In the genomic region with DNA sequence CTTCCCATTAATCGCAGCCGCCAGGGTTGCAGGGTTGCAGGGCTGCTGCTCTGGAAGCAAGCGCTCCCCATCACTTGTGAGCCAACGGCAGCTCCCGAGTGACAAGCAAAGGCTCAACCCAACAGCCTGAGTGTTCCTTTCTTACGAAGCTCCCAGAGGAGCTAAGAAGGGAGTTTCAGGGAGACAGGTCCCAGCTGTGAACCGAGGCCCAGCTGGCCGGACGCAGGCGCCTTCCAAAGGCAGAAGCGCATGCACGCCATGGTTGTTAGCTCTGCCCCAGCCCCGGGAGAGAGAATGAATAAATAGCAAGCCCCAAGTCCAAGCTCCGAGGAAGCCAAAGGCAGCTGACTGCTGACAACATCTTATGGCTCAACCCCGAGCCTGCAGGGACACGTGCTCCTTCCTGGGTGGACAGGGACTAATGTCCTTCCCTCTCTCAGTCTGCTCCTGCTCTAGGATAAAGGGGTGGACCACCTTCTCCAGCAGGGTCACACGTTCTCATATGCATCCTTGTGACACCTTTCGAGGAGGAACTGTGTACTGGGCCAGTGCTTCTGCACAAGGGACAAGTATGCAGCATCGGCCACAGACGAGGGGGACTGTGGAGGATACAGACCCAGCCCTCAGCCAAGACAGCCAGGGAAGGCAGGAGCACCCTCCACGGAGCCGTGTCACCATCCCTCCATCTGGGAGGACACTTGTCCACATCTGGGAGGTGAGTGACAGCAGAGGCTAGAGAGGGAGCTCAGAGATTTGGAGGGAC, we compare ENCODE assay signal across 1 cellular context.
TF ChIP-seq lines count a peak whose summit lies in the region.

No MANE protein-coding gene starts in this region.

TF ChIP-seq in WTC11, 78 proteins besides CTCF, POLR2A, EP300 and RAD21 (continued from another document):
- TF ChIP-seq SMAD3 (CRISPR knock-in tag; IDR thresholded peaks at IDR 0.05; ENCODE audit: borderline replicate concordance): no peak
- no peak for TF ChIP-seq ZNF121 (CRISPR knock-in tag; IDR thresholded peaks at IDR 0.05)
- no peak for TF ChIP-seq CREB1 (CRISPR knock-in tag; IDR thresholded peaks at IDR 0.05)
